Comparison of ENCODE assay signal across 18 cellular contexts in genomic region chr2:106129592-106129991, GRCh38.
"Had no signal": no experiment of that assay in that cellular context is flagged by ENCODE, and none has a peak within 500 bp of the region (broad histone marks: within the 10 kb centered on the region; RNA-seq: fewer than 3 reads in every experiment).

No MANE protein-coding gene starts in this region.

- H3K27me3 ChIP-seq: cardiac muscle cell, ovary, tibial artery had no signal

- H3K27me3 Mint-ChIP-seq: activated CD4-positive, alpha-beta T cell treated with anti-CD3 and anti-CD28 coated beads, Interleukin-2, amount 10 ng/mL, durations not matched to agents 24 days and 14 days; activated CD8-positive, alpha-beta T cell treated with anti-CD3 and anti-CD28 coated beads for 36 hours; dendritic cell treated with granulocyte-macrophage colony-stimulating factor and Interleukin-4, amounts not matched to agents 40 ng/mL and 50 ng/mL, for 4 days had no signal

- H3K27ac Mint-ChIP-seq: activated CD4-positive, alpha-beta T cell treated with anti-CD3 and anti-CD28 coated beads, Interleukin-2, amount 10 ng/mL, durations not matched to agents 24 days and 14 days; activated CD8-positive, alpha-beta T cell treated with anti-CD3 and anti-CD28 coated beads for 36 hours; dendritic cell treated with granulocyte-macrophage colony-stimulating factor and Interleukin-4, amounts not matched to agents 40 ng/mL and 50 ng/mL, for 4 days had no signal

- H3K9me3 ChIP-seq: ovary, psoas muscle, tibial artery had no signal

- H3K9me3 Mint-ChIP-seq: activated CD4-positive, alpha-beta T cell treated with anti-CD3 and anti-CD28 coated beads, Interleukin-2, amount 10 ng/mL, durations not matched to agents 24 days and 14 days; activated CD8-positive, alpha-beta T cell treated with anti-CD3 and anti-CD28 coated beads for 36 hours; activated T-cell treated with anti-CD3 and anti-CD28 coated beads, Interleukin-2, amount 50 U/mL, for 4 hours; dendritic cell treated with granulocyte-macrophage colony-stimulating factor and Interleukin-4, amounts not matched to agents 40 ng/mL and 50 ng/mL, for 4 days had no signal

- H3K36me3 ChIP-seq: cardiac muscle cell, ovary had no signal

- H3K4me1 ChIP-seq: tibial artery had no signal

- DNase-seq: activated CD8-positive, alpha-beta T cell treated with anti-CD3 and anti-CD28 coated beads for 36 hours; activated effector memory CD4-positive, alpha-beta T cell treated with Interleukin-2 at 50 U/mL for 16 hours; activated naive CD4-positive, alpha-beta T cell treated with anti-CD3 and anti-CD28 coated beads, Interleukin-2, amount 50 U/mL, for 16 hours; activated T-cell treated with anti-CD3 and anti-CD28 coated beads, Interleukin-2, amount 50 U/mL, for 4 hours; amniotic stem cell; effector memory CD4-positive, alpha-beta T cell; left cardiac atrium; ovary; psoas muscle; right cardiac atrium; stimulated activated naive CD8-positive, alpha-beta T cell treated with anti-CD3 and anti-CD28 coated beads, Interleukin-15, Interleukin-2, amounts not matched to agents 100 U/mL and 50 U/mL, for 24 hours; substantia nigra; T-helper 1 cell; T1000; tibial artery had no signal

- H3K27ac ChIP-seq: ovary, psoas muscle, tibial artery had no signal

- ATAC-seq: activated CD8-positive, alpha-beta T cell treated with anti-CD3 and anti-CD28 coated beads for 36 hours; activated T-cell treated with anti-CD3 and anti-CD28 coated beads, Interleukin-2, amount 50 U/mL, for 4 hours; left cardiac atrium; psoas muscle; right cardiac atrium; stimulated activated naive CD8-positive, alpha-beta T cell treated with anti-CD3 and anti-CD28 coated beads, Interleukin-15, Interleukin-2, amounts not matched to agents 100 U/mL and 50 U/mL, for 24 hours had no signal

- H3K4me3 ChIP-seq: cardiac muscle cell, ovary, psoas muscle, tibial artery had no signal

- H3K4me3 Mint-ChIP-seq: activated CD4-positive, alpha-beta T cell treated with anti-CD3 and anti-CD28 coated beads, Interleukin-2, amount 10 ng/mL, durations not matched to agents 24 days and 14 days; activated CD8-positive, alpha-beta T cell treated with anti-CD3 and anti-CD28 coated beads for 36 hours; activated T-cell treated with anti-CD3 and anti-CD28 coated beads, Interleukin-2, amount 50 U/mL, for 4 hours; dendritic cell treated with granulocyte-macrophage colony-stimulating factor and Interleukin-4, amounts not matched to agents 40 ng/mL and 50 ng/mL, for 4 days had no signal
